ENCODE assay signal across 12 cellular contexts in genomic region chr18:8341481-8342230, GRCh38.
DNase-seq lines count a peak whose midpoint lies in the region; ATAC-seq, FAIRE-seq and TF ChIP-seq lines count a peak whose summit lies in the region.
"Had no signal": no experiment of that assay in that cellular context is flagged by ENCODE, and none has a peak within 500 bp of the region (broad histone marks: within the 10 kb centered on the region; RNA-seq: fewer than 3 reads in every experiment).

No MANE protein-coding gene starts in this region.

- no peaks in the 10 kb centered on the region for H3K36me3 ChIP-seq in small intestine (ENCODE audit: control insufficient read depth in 2 of 2, insufficient read depth in 2 of 2, low read length in 2 of 2)

- no peaks in the 10 kb centered on the region for H3K9me3 ChIP-seq in small intestine (ENCODE audit: control insufficient read depth, low read depth)

- FAIRE-seq in small intestine (lab: Jason Lieb, UNC): no peak

- H3K27ac ChIP-seq in small intestine (ENCODE audit: low read depth in 1 of 2, low read length in 1 of 2): no peak overlapping the region
- H3K27ac ChIP-seq: skin epidermis had no signal

- H3K4me1 Mint-ChIP-seq in nephron: peaks cover 37% of the 10 kb centered on the region
- no peaks in the 10 kb centered on the region for H3K4me1 Mint-ChIP-seq in activated CD4-positive, alpha-beta T cell treated with anti-CD3 and anti-CD28 coated beads, Interleukin-2, amount 10 ng/mL, durations not matched to agents 7 days and 5 days

- peak overlapping the region; percentile 63 to 91 (median 90) for H3K27ac Mint-ChIP-seq in nephron
- no peak overlapping the region for H3K27ac Mint-ChIP-seq in activated CD4-positive, alpha-beta T cell treated with anti-CD3 and anti-CD28 coated beads, Interleukin-2, amount 10 ng/mL, durations not matched to agents 7 days and 5 days
- H3K27ac Mint-ChIP-seq: activated CD8-positive, alpha-beta T cell treated with anti-CD3 and anti-CD28 coated beads, Interleukin-2, amount 10 ng/mL, durations not matched to agents 7 days and 5 days had no signal

- H3K36me3 Mint-ChIP-seq in nephron (ENCODE audit: low read depth): peaks cover 3% of the 10 kb centered on the region
- no peaks in the 10 kb centered on the region for H3K36me3 Mint-ChIP-seq in activated CD4-positive, alpha-beta T cell treated with anti-CD3 and anti-CD28 coated beads, Interleukin-2, amount 10 ng/mL, durations not matched to agents 7 days and 5 days (ENCODE audit: low read depth)

- no peaks in the 10 kb centered on the region for H3K9me3 Mint-ChIP-seq in nephron
- no peaks in the 10 kb centered on the region for H3K9me3 Mint-ChIP-seq in activated CD4-positive, alpha-beta T cell treated with anti-CD3 and anti-CD28 coated beads, Interleukin-2, amount 10 ng/mL, durations not matched to agents 7 days and 5 days

- H3K27me3 ChIP-seq in small intestine (ENCODE audit: control insufficient read depth in 2 of 2, insufficient read depth in 2 of 2, low read length in 2 of 2): no peaks in the 10 kb centered on the region

- H3K4me1 ChIP-seq in small intestine (ENCODE audit: control insufficient read depth in 2 of 2, insufficient read depth in 1 of 2, low read depth in 1 of 2, low read length in 1 of 2): peaks cover 0 to 5% of the 10 kb centered on the region in 2 donors

- no peak overlapping the region for H3K4me3 Mint-ChIP-seq in nephron
- H3K4me3 Mint-ChIP-seq in activated CD4-positive, alpha-beta T cell treated with anti-CD3 and anti-CD28 coated beads, Interleukin-2, amount 10 ng/mL, durations not matched to agents 7 days and 5 days: no peak overlapping the region
- H3K4me3 Mint-ChIP-seq: activated CD8-positive, alpha-beta T cell treated with anti-CD3 and anti-CD28 coated beads, Interleukin-2, amount 10 ng/mL, durations not matched to agents 7 days and 5 days had no signal

- POLR2A ChIA-PET in activated CD4-positive, alpha-beta T cell treated with anti-CD3 and anti-CD28 coated beads, Interleukin-2, amount 10 ng/mL, durations not matched to agents 7 days and 5 days (lab: Charles Lee): no interaction called here

- no peak for ATAC-seq in HG03378 (IDR thresholded peaks at IDR 0.05; ENCODE audit: unreplicated experiment)
- ATAC-seq: activated CD8-positive, alpha-beta T cell treated with anti-CD3 and anti-CD28 coated beads, Interleukin-2, amount 10 ng/mL, durations not matched to agents 7 days and 5 days had no signal

- peak; percentile 68 for DNase-seq in AG20443 (ENCODE audit: low spot score)
- peak; percentile 65 for DNase-seq in NCI-H69 (lab: John Stamatoyannopoulos, UW)
- DNase-seq in fibroblast of villous mesenchyme (ENCODE audit: low read depth): peak; percentile 76
- no peak for DNase-seq in NCI-H146 treated with DMSO at 0.1 percent for 48 hours (lab: John Stamatoyannopoulos, UW; ENCODE audit: unreplicated experiment)
- DNase-seq in activated CD4-positive, alpha-beta T cell treated with anti-CD3 and anti-CD28 coated beads, Interleukin-2, amount 10 ng/mL, durations not matched to agents 7 days and 5 days: no peak
- no peak for DNase-seq in small intestine
- DNase-seq: activated CD8-positive, alpha-beta T cell treated with anti-CD3 and anti-CD28 coated beads, Interleukin-2, amount 10 ng/mL, durations not matched to agents 7 days and 5 days; C1 segment of cervical spinal cord; T-helper 1 cell had no signal

- no peak for TF ChIP-seq CTCF in fibroblast of villous mesenchyme (IDR thresholded peaks at IDR 0.05; ENCODE audit: insufficient read depth, low read depth, low read length)
- TF ChIP-seq CTCF in nephron (IDR thresholded peaks at IDR 0.05; ENCODE audit: unreplicated experiment in 3 of 3): no peak

- no peak overlapping the region for H3K4me3 ChIP-seq in fibroblast of villous mesenchyme (ENCODE audit: low read depth, low read length)
- H3K4me3 ChIP-seq in small intestine (ENCODE audit: low read depth in 1 of 2, low read length in 2 of 2): no peak overlapping the region
- H3K4me3 ChIP-seq: skin epidermis had no signal

- WGBS in small intestine, 3 donors: 50 to 64% (median 55%) methylated on average over 6 of the region's 6 CpGs

- CTCF ChIA-PET in activated CD4-positive, alpha-beta T cell treated with anti-CD3 and anti-CD28 coated beads, Interleukin-2, amount 10 ng/mL, durations not matched to agents 7 days and 5 days (lab: Charles Lee): no interaction called here

- no peaks in the 10 kb centered on the region for H3K27me3 Mint-ChIP-seq in nephron (ENCODE audit: low read depth)
- no peaks in the 10 kb centered on the region for H3K27me3 Mint-ChIP-seq in activated CD4-positive, alpha-beta T cell treated with anti-CD3 and anti-CD28 coated beads, Interleukin-2, amount 10 ng/mL, durations not matched to agents 7 days and 5 days

Comparison
In these comparisons a context has a peak if more than half of its experiments do, and no peak if none do; other contexts are left out.
1. DNase-seq: peak in AG20443 (single experiment), NCI-H69 (single experiment) and fibroblast of villous mesenchyme (single experiment); none in NCI-H146 treated with DMSO at 0.1 percent for 48 hours (single experiment), activated CD4-positive, alpha-beta T cell treated with anti-CD3 and anti-CD28 coated beads, Interleukin-2, amount 10 ng/mL, durations not matched to agents 7 days and 5 days (single experiment) and small intestine (single experiment).